Comparison of ENCODE assay signal across 8 cellular contexts in the genomic region with DNA sequence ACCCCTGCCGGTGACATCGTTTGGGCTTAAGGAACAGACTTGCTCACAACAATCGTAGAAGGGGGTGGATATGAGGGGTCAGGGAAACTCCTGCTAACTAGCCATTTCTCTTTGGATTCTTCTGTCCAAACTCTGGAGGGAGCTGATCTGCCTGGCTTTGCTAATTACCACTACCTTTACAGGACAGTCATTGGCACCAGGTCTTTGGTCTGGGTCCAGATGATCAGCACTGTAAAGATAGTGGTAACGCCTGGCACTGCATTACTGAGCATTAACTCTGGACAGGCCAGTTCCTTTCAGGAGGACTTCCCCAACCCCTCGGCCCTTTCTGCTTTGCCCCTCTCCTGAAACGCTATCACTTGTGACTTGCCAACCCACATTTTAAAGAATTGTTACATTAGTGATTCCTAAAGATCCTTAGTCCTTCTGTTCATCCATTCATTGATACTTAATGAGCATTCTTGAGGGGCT. TPM values are rescaled to one million over a fixed set of nuclear protein-coding genes. Genes with fewer than 3 reads are reported as not detected.
DNase-seq lines count a peak whose midpoint lies in the region; ATAC-seq and TF ChIP-seq lines count a peak whose summit lies in the region.

No MANE protein-coding gene starts in this region.

- no peak for TF ChIP-seq POLR2A in esophagus squamous epithelium (IDR thresholded peaks at IDR 0.05)

- no peak for DNase-seq in Caco-2
- DNase-seq in SJCRH30: no peak
- DNase-seq in esophagus squamous epithelium (lab: John Stamatoyannopoulos, UW): no peak
- no peak for DNase-seq in NCI-H526 treated with DMSO at 0.1 percent for 48 hours (lab: John Stamatoyannopoulos, UW)
- no peak for DNase-seq in stimulated activated CD4-positive, alpha-beta T cell treated with anti-CD3 and anti-CD28 coated beads, Interleukin-1b, Interleukin-23, amount 100 ng/mL, for 48 hours
- DNase-seq in DMS79 treated with DMSO at 0.1 percent for 48 hours (lab: John Stamatoyannopoulos, UW): no peak

- BruUV-seq in Caco-2 (replicated peaks; lab: Mats Ljungman, UMichigan): TSS peak; percentile 68

- intact Hi-C loops in Caco-2 (cut with micrococcal nuclease; ENCODE audit: unreplicated experiment) (loop anchor here (10.0 kb wide), 3 partner anchors 82 to 508 kb away; a partner anchor contains a TSS), esophagus squamous epithelium (cut with DNase I) (loop anchor here (10.0 kb wide), 1 partner anchor 148 kb away; a partner anchor contains a TSS)

- H3K27ac Mint-ChIP-seq in Caco-2 (ENCODE audit: unreplicated experiment): peak overlapping the region; percentile 97

- TF ChIP-seq CTCF in Caco-2 (IDR thresholded peaks at IDR 0.05; ENCODE audit: insufficient read depth in 1 of 2, low read depth in 1 of 2, low read length in 1 of 2, severe bottlenecking in 1 of 2, unreplicated experiment in 1 of 2): no peak
- peak in 2 of 6 experiments; percentile 2 to 26 for TF ChIP-seq CTCF in esophagus squamous epithelium (IDR thresholded peaks at IDR 0.05)
- TF ChIP-seq CTCF in neutrophil (IDR thresholded peaks at IDR 0.05): no peak

- H3K36me3 ChIP-seq in Caco-2 (ENCODE audit: control insufficient read depth, insufficient read depth, low read length) (no peaks in the 10 kb centered on the region), SJCRH30 (0 out of 2 replicates have a peak, but pooled peaks cover 10% of the 10 kb centered on the region), esophagus squamous epithelium (peaks cover 0 to 30% (median 0%) of the 10 kb centered on the region in 3 donors), neutrophil (no peaks in the 10 kb centered on the region)

- WGBS in esophagus squamous epithelium, 2 donors: 0% methylated on average over 4 to 6 of the region's 6 CpGs

- H3K4me1 Mint-ChIP-seq in Caco-2 (ENCODE audit: low read depth, unreplicated experiment): peaks cover 32% of the 10 kb centered on the region

- peak overlapping the region; percentile 48 for H3K27ac ChIP-seq in SJCRH30
- peak overlapping the region; percentile 86 to 95 (median 92) for H3K27ac ChIP-seq in esophagus squamous epithelium
- peak overlapping the region; percentile 29 for H3K27ac ChIP-seq in neutrophil

- H3K4me3 ChIP-seq in Caco-2 (ENCODE audit: low read depth, low read length): peak overlapping the region; percentile 82
- H3K4me3 ChIP-seq in SJCRH30: peak overlapping the region; percentile 73
- peak overlapping the region; percentile 62 to 87 (median 80) for H3K4me3 ChIP-seq in esophagus squamous epithelium
- peak overlapping the region; percentile 74 to 77 for H3K4me3 ChIP-seq in neutrophil (ENCODE audit: low read depth in 1 of 2, low read length in 1 of 2)

- peak overlapping the region; percentile 98 for H3K4me3 Mint-ChIP-seq in Caco-2 (ENCODE audit: unreplicated experiment)

- H3K9me3 Mint-ChIP-seq in Caco-2 (ENCODE audit: unreplicated experiment): no peaks in the 10 kb centered on the region

- H3K9me3 ChIP-seq in Caco-2 (no peaks in the 10 kb centered on the region), SJCRH30 (replicated peaks) (no peaks in the 10 kb centered on the region), esophagus squamous epithelium (no peaks in the 10 kb centered on the region), neutrophil (no peaks in the 10 kb centered on the region)

- H3K27me3 Mint-ChIP-seq in Caco-2 (ENCODE audit: insufficient read depth, unreplicated experiment): no peaks in the 10 kb centered on the region

- H3K27me3 ChIP-seq in Caco-2 (replicated peaks; ENCODE audit: control insufficient read depth, insufficient read depth, low read length): no peaks in the 10 kb centered on the region
- H3K27me3 ChIP-seq in SJCRH30: no peaks in the 10 kb centered on the region
- no peaks in the 10 kb centered on the region for H3K27me3 ChIP-seq in esophagus squamous epithelium
- peaks cover 42% of the 10 kb centered on the region for H3K27me3 ChIP-seq in neutrophil

- H3K36me3 Mint-ChIP-seq in Caco-2 (ENCODE audit: insufficient read depth, unreplicated experiment): peaks cover 70% of the 10 kb centered on the region

- POLR2A ChIA-PET in Caco-2 (lab: Charles Lee): no interaction called here

- H3K4me1 ChIP-seq in Caco-2 (peaks cover 22% of the 10 kb centered on the region; the same call in 1 of the 2 replicates), SJCRH30 (peaks cover 7% of the 10 kb centered on the region), esophagus squamous epithelium (peaks cover 50 to 71% (median 57%) of the 10 kb centered on the region in 3 donors), neutrophil (ENCODE audit: control insufficient read depth in 1 of 2, insufficient read depth in 1 of 2, low read depth in 1 of 2, low read length in 1 of 2) (peaks cover 30 to 48% of the 10 kb centered on the region in 2 experiments)

- ATAC-seq in HG03565 (IDR thresholded peaks at IDR 0.05; ENCODE audit: unreplicated experiment): no peak

- CTCF ChIA-PET in Caco-2 (lab: Charles Lee): no interaction called here

RNA-seq across cellular contexts. Expression of a gene that starts 0.8 kb away (rescaled TPM):
- total RNA-seq in Caco-2 (2022): 35.0 and 38.6 TPM in 2 replicates
- total RNA-seq in SJCRH30 (2014; rRNA removed; shearing (Covaris generic)): 12.7 and 13.2 TPM in 2 replicates
- total RNA-seq in esophagus squamous epithelium: 1 to 10 TPM in 3 of 4 donors, under 1 TPM in 1; 0.32 to 5.1 (median 1.9) TPM

RNA-seq across cellular contexts. Expression of a gene that starts 3.5 kb away (rescaled TPM):
- total RNA-seq in Caco-2 (2022) (212 and 214 TPM in 2 replicates), esophagus squamous epithelium (10 to 100 TPM; 58.9 to 79.5 (median 70.2) TPM)
- 140 and 152 TPM in 2 replicates for total RNA-seq in SJCRH30 (2014; rRNA removed; shearing (Covaris generic))

RNA-seq across cellular contexts. Expression of a gene that starts 42.1 kb away (rescaled TPM):
- total RNA-seq in Caco-2 (2022) (0.39 and 0.63 TPM in 2 replicates), esophagus squamous epithelium (10 to 100 TPM in 3 of 4 donors, 1 to 10 TPM in 1; 5.6 to 69.4 (median 32.3) TPM)
- total RNA-seq in SJCRH30 (2014; rRNA removed; shearing (Covaris generic)): not detected in 2 replicates

Comparison
In these comparisons a context has a peak if more than half of its experiments do, and no peak if none do; other contexts are left out.
1. H3K27ac ChIP-seq: peak in every context shown above with its lines; median percentile 92 in esophagus squamous epithelium; 48 in SJCRH30; 29 in neutrophil.